Comparison of ENCODE assay signal across 22 cellular contexts in the genomic region with DNA sequence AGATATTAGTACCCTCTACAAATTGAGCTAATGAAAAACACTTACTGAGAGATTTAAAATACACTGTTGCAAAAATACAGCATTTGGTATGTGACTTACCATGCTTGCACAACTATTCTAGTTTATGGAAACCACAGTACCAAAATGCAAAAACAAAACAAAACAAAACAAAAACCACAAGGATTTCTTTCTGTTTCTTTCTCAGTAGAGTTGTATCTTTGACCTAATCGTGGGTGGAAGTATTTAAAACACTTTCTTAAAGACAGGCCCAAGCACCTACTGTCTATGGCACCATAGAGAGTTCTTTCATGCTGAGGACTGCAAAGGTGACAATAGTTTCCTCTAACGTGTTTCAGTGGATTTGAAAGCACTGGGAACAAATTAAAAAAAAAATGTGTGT.
"Had no signal": no experiment of that assay in that cellular context is flagged by ENCODE, and none has a peak within 500 bp of the region (broad histone marks: within the 10 kb centered on the region; RNA-seq: fewer than 3 reads in every experiment).

No MANE protein-coding gene starts in this region.

- H3K36me3 Mint-ChIP-seq: activated CD8-positive, alpha-beta memory T cell treated with anti-CD3 and anti-CD28 coated beads, Interleukin-2, amount 10 ng/mL, durations not matched to agents 7 days and 5 days; activated naive CD8-positive, alpha-beta T cell treated with anti-CD3 and anti-CD28 coated beads for 36 hours; memory B cell; natural killer cell had no signal

- H3K9me2 ChIP-seq: SK-N-SH had no signal

- H3K36me3 ChIP-seq: brain microvascular endothelial cell, neutrophil, pancreas, spleen, upper lobe of right lung had no signal

- H3K4me1 ChIP-seq: heart right ventricle, pancreas, spleen, upper lobe of right lung had no signal

- H3K9me3 Mint-ChIP-seq: activated naive CD8-positive, alpha-beta T cell treated with anti-CD3 and anti-CD28 coated beads for 36 hours; memory B cell had no signal

- DNase-seq: activated B cell treated with CpG ODN at 0.5 μM for 24 hours; activated CD4-positive, alpha-beta memory T cell treated with anti-CD3 and anti-CD28 coated beads, Interleukin-2, amount 10 ng/mL, durations not matched to agents 7 days and 5 days; activated CD4-positive, alpha-beta T cell treated with anti-CD3 and anti-CD28 coated beads for 48 hours; activated CD8-positive, alpha-beta memory T cell treated with anti-CD3 and anti-CD28 coated beads, Interleukin-2, amount 10 ng/mL, durations not matched to agents 7 days and 5 days; activated naive CD4-positive, alpha-beta T cell; activated naive CD8-positive, alpha-beta T cell treated with anti-CD3 and anti-CD28 coated beads for 36 hours; brain microvascular endothelial cell; cerebellar nuclear complex; effector CD8-positive, alpha-beta T cell; heart right ventricle; left ventricle myocardium superior; natural killer cell; pancreas; SK-N-SH; spleen; stimulated activated CD8-positive, alpha-beta memory T cell treated with anti-CD3 and anti-CD28 coated beads, Interleukin-4, amount 100 ng/mL, for 48 hours; stimulated activated naive CD4-positive, alpha-beta T cell; upper lobe of right lung had no signal

- H3K27me3 ChIP-seq: brain microvascular endothelial cell, heart right ventricle, neutrophil, pancreas, spleen, upper lobe of right lung had no signal

- H3K9ac ChIP-seq: SK-N-SH had no signal

- H3K27ac Mint-ChIP-seq: activated B cell treated with CpG ODN at 0.5 μM for 24 hours; activated CD4-positive, alpha-beta memory T cell treated with anti-CD3 and anti-CD28 coated beads, Interleukin-2, amount 10 ng/mL, durations not matched to agents 7 days and 5 days; activated CD8-positive, alpha-beta memory T cell treated with anti-CD3 and anti-CD28 coated beads, Interleukin-2, amount 10 ng/mL, durations not matched to agents 7 days and 5 days; activated naive CD8-positive, alpha-beta T cell treated with anti-CD3 and anti-CD28 coated beads for 36 hours; activated T-helper 17 cell treated with anti-CD3 and anti-CD28 coated beads, Interleukin-2, amount 50 U/mL, for 72 hours; dendritic cell treated with granulocyte-macrophage colony-stimulating factor and Interleukin-4, amounts not matched to agents 40 ng/mL and 50 ng/mL, for 4 days; memory B cell; natural killer cell had no signal

- H3K4me3 Mint-ChIP-seq: activated B cell treated with CpG ODN at 0.5 μM for 24 hours; activated CD4-positive, alpha-beta memory T cell treated with anti-CD3 and anti-CD28 coated beads, Interleukin-2, amount 10 ng/mL, durations not matched to agents 7 days and 5 days; activated CD8-positive, alpha-beta memory T cell treated with anti-CD3 and anti-CD28 coated beads, Interleukin-2, amount 10 ng/mL, durations not matched to agents 7 days and 5 days; activated naive CD8-positive, alpha-beta T cell treated with anti-CD3 and anti-CD28 coated beads for 36 hours; activated T-helper 17 cell treated with anti-CD3 and anti-CD28 coated beads, Interleukin-2, amount 50 U/mL, for 72 hours; dendritic cell treated with granulocyte-macrophage colony-stimulating factor and Interleukin-4, amounts not matched to agents 40 ng/mL and 50 ng/mL, for 4 days; memory B cell; natural killer cell had no signal

- H3K9me3 ChIP-seq: neutrophil, pancreas, SK-N-SH, upper lobe of right lung had no signal

- H3K4me3 ChIP-seq: heart right ventricle, pancreas, spleen, upper lobe of right lung had no signal

- H3K27ac ChIP-seq: brain microvascular endothelial cell, heart right ventricle, neutrophil, pancreas, spleen, upper lobe of right lung had no signal

- H3K27me3 Mint-ChIP-seq: activated B cell treated with CpG ODN at 0.5 μM for 24 hours; activated CD4-positive, alpha-beta memory T cell treated with anti-CD3 and anti-CD28 coated beads, Interleukin-2, amount 10 ng/mL, durations not matched to agents 7 days and 5 days; activated CD8-positive, alpha-beta memory T cell treated with anti-CD3 and anti-CD28 coated beads, Interleukin-2, amount 10 ng/mL, durations not matched to agents 7 days and 5 days; activated naive CD8-positive, alpha-beta T cell treated with anti-CD3 and anti-CD28 coated beads for 36 hours; activated T-helper 17 cell treated with anti-CD3 and anti-CD28 coated beads, Interleukin-2, amount 50 U/mL, for 72 hours; dendritic cell treated with granulocyte-macrophage colony-stimulating factor and Interleukin-4, amounts not matched to agents 40 ng/mL and 50 ng/mL, for 4 days; memory B cell had no signal

- H3K4me1 Mint-ChIP-seq: activated B cell treated with CpG ODN at 0.5 μM for 24 hours; activated CD4-positive, alpha-beta memory T cell treated with anti-CD3 and anti-CD28 coated beads, Interleukin-2, amount 10 ng/mL, durations not matched to agents 7 days and 5 days; activated CD8-positive, alpha-beta memory T cell treated with anti-CD3 and anti-CD28 coated beads, Interleukin-2, amount 10 ng/mL, durations not matched to agents 7 days and 5 days; activated naive CD8-positive, alpha-beta T cell treated with anti-CD3 and anti-CD28 coated beads for 36 hours; activated T-helper 17 cell treated with anti-CD3 and anti-CD28 coated beads, Interleukin-2, amount 50 U/mL, for 72 hours; memory B cell; natural killer cell had no signal

- H3K4me2 ChIP-seq: SK-N-SH had no signal
